ENCODE assay signal across 9 cellular contexts in genomic region chr17:41864498-41864836, GRCh38. TPM values are rescaled to one million over a fixed set of nuclear protein-coding genes. Genes with fewer than 3 reads are reported as not detected.
DNase-seq lines count a peak whose midpoint lies in the region; ATAC-seq and TF ChIP-seq lines count a peak whose summit lies in the region.
"Had no signal": no experiment of that assay in that cellular context is flagged by ENCODE, and none has a peak within 500 bp of the region (broad histone marks: within the 10 kb centered on the region; RNA-seq: fewer than 3 reads in every experiment).

No MANE protein-coding gene starts in this region.

- peak overlapping the region; percentile 88 for H3K27ac ChIP-seq in mesodermal cell (ENCODE audit: low read depth, low read length, severe bottlenecking)

- H3K4me1 ChIP-seq in mesodermal cell (ENCODE audit: control insufficient read depth, insufficient read depth, low read length, poor library complexity, severe bottlenecking), result peaks cover 10% of the 10 kb centered on the region

- no peak for TF ChIP-seq POLR2A in GM18505 (IDR thresholded peaks at IDR 0.05; ENCODE audit: borderline replicate concordance, extremely low read depth, insufficient read depth, insufficient read length)

- no peak overlapping the region for H3K27ac Mint-ChIP-seq in central memory CD8-positive, alpha-beta T cell (ENCODE audit: low read depth)
- no peak overlapping the region for H3K27ac Mint-ChIP-seq in activated CD4-positive, alpha-beta T cell treated with anti-CD3 and anti-CD28 coated beads, Interleukin-2, amount 10 ng/mL, durations not matched to agents 7 days and 5 days
- H3K27ac Mint-ChIP-seq: T-cell had no signal

- POLR2A ChIA-PET in activated CD4-positive, alpha-beta T cell treated with anti-CD3 and anti-CD28 coated beads, Interleukin-2, amount 10 ng/mL, durations not matched to agents 7 days and 5 days (lab: Charles Lee), result no interaction called here

- 0% methylated on average over 24 to 25 of the region's 25 CpGs for whole genome bisulfite sequencing in mesodermal cell (ENCODE audit: insufficient coverage in 2 of 2), 2 experiments

- H3K27me3 Mint-ChIP-seq in central memory CD8-positive, alpha-beta T cell, result no peaks in the 10 kb centered on the region
- no peaks in the 10 kb centered on the region for H3K27me3 Mint-ChIP-seq in activated CD4-positive, alpha-beta T cell treated with anti-CD3 and anti-CD28 coated beads, Interleukin-2, amount 10 ng/mL, durations not matched to agents 7 days and 5 days
- H3K27me3 Mint-ChIP-seq: T-cell had no signal

- no peaks in the 10 kb centered on the region for H3K9me3 Mint-ChIP-seq in central memory CD8-positive, alpha-beta T cell
- no peaks in the 10 kb centered on the region for H3K9me3 Mint-ChIP-seq in activated CD4-positive, alpha-beta T cell treated with anti-CD3 and anti-CD28 coated beads, Interleukin-2, amount 10 ng/mL, durations not matched to agents 7 days and 5 days
- H3K9me3 Mint-ChIP-seq: T-cell had no signal

- H3K4me1 Mint-ChIP-seq in central memory CD8-positive, alpha-beta T cell, result peaks cover 19% of the 10 kb centered on the region
- H3K4me1 Mint-ChIP-seq in activated CD4-positive, alpha-beta T cell treated with anti-CD3 and anti-CD28 coated beads, Interleukin-2, amount 10 ng/mL, durations not matched to agents 7 days and 5 days, result peaks cover 33% of the 10 kb centered on the region

- H3K36me3 ChIP-seq in mesodermal cell (ENCODE audit: control insufficient read depth, insufficient read depth, low read length), result peaks cover 28% of the 10 kb centered on the region

- no peak overlapping the region for H3K4me3 Mint-ChIP-seq in central memory CD8-positive, alpha-beta T cell
- H3K4me3 Mint-ChIP-seq in activated CD4-positive, alpha-beta T cell treated with anti-CD3 and anti-CD28 coated beads, Interleukin-2, amount 10 ng/mL, durations not matched to agents 7 days and 5 days, result no peak overlapping the region
- H3K4me3 Mint-ChIP-seq: T-cell had no signal

- H3K9me3 ChIP-seq in mesodermal cell (ENCODE audit: control insufficient read depth, low read length), result no peaks in the 10 kb centered on the region

- H3K36me3 Mint-ChIP-seq in central memory CD8-positive, alpha-beta T cell (ENCODE audit: insufficient read depth), result peaks cover 22% of the 10 kb centered on the region
- peaks cover 17% of the 10 kb centered on the region for H3K36me3 Mint-ChIP-seq in activated CD4-positive, alpha-beta T cell treated with anti-CD3 and anti-CD28 coated beads, Interleukin-2, amount 10 ng/mL, durations not matched to agents 7 days and 5 days (ENCODE audit: low read depth)

- DNase-seq in central memory CD8-positive, alpha-beta T cell (ENCODE audit: low spot score in 2 of 2), result no peak
- DNase-seq in activated CD4-positive, alpha-beta T cell treated with anti-CD3 and anti-CD28 coated beads, Interleukin-2, amount 10 ng/mL, durations not matched to agents 7 days and 5 days, result no peak
- DNase-seq in stimulated activated CD4-positive, alpha-beta T cell treated with anti-CD3 and anti-CD28 coated beads, Interleukin-4, amount 100 ng/mL, for 24 hours, result no peak
- DNase-seq in HPDE6-E6E7 (ENCODE audit: extremely low spot score), result no peak
- DNase-seq in stimulated activated naive CD8-positive, alpha-beta T cell treated with anti-CD3 and anti-CD28 coated beads, Interleukin-15, Interleukin-2, amounts not matched to agents 100 U/mL and 50 U/mL, for 24 hours, result no peak

- ATAC-seq in GM18505 (IDR thresholded peaks at IDR 0.05; ENCODE audit: unreplicated experiment) (peak; percentile 29), HG03139 (IDR thresholded peaks at IDR 0.05; ENCODE audit: unreplicated experiment) (peak; percentile 5)
- peak; percentile 50 for ATAC-seq in central memory CD8-positive, alpha-beta T cell (replicated peaks; ENCODE audit: extremely low read depth, poor library complexity, severe bottlenecking)
- no peak for ATAC-seq in stimulated activated naive CD8-positive, alpha-beta T cell treated with anti-CD3 and anti-CD28 coated beads, Interleukin-15, Interleukin-2, amounts not matched to agents 100 U/mL and 50 U/mL, for 24 hours

- CTCF ChIA-PET in activated CD4-positive, alpha-beta T cell treated with anti-CD3 and anti-CD28 coated beads, Interleukin-2, amount 10 ng/mL, durations not matched to agents 7 days and 5 days (lab: Charles Lee), result interaction anchor here (0.7 to 1.2 kb wide), 4 partner anchors 13 to 148 kb away, joined by 3 to 5 read pairs (median 3); partner anchors contain the start of gene ACLY

- H3K4me3 ChIP-seq in mesodermal cell (ENCODE audit: extremely low read depth, insufficient read depth, low read length, poor library complexity, severe bottlenecking), result peak overlapping the region; percentile 90

RNA-seq across cellular contexts. Expression of gene KLHL11, which starts 0.8 kb away (rescaled TPM):
- 4.6 TPM for polyA plus RNA-seq in mesodermal cell (2013, experiment 1 of 2)
- polyA plus RNA-seq in mesodermal cell (2013, experiment 2 of 2), result 4.8 TPM
- 10 to 100 TPM; 13.2 to 13.9 TPM for total RNA-seq in activated CD4-positive, alpha-beta T cell treated with anti-CD3 and anti-CD28 coated beads, Interleukin-2, amount 10 ng/mL, durations not matched to agents 7 days and 5 days

RNA-seq across cellular contexts. Expression of gene KLHL10, which starts 26.8 kb away (rescaled TPM):
- 0.41 TPM for polyA plus RNA-seq in mesodermal cell (2013, experiment 1 of 2)
- polyA plus RNA-seq in mesodermal cell (2013, experiment 2 of 2), result not detected
- not detected for total RNA-seq in activated CD4-positive, alpha-beta T cell treated with anti-CD3 and anti-CD28 coated beads, Interleukin-2, amount 10 ng/mL, durations not matched to agents 7 days and 5 days
- total RNA-seq: T-cell had no signal

RNA-seq across cellular contexts. Expression of gene NT5C3B, which starts 28.4 kb away (rescaled TPM):
- polyA plus RNA-seq in mesodermal cell (2013, experiment 1 of 2), result 72.1 TPM
- polyA plus RNA-seq in mesodermal cell (2013, experiment 2 of 2), result 61.6 TPM
- 10 to 100 TPM; 13.7 to 17.7 TPM for total RNA-seq in activated CD4-positive, alpha-beta T cell treated with anti-CD3 and anti-CD28 coated beads, Interleukin-2, amount 10 ng/mL, durations not matched to agents 7 days and 5 days

RNA-seq across cellular contexts. Expression of gene FKBP10, which starts 51.7 kb away (rescaled TPM):
- 380 TPM for polyA plus RNA-seq in mesodermal cell (2013, experiment 1 of 2)
- 318 TPM for polyA plus RNA-seq in mesodermal cell (2013, experiment 2 of 2)
- under 1 TPM in 1 of 2 experiments, not detected in 1; 0.44 TPM for total RNA-seq in activated CD4-positive, alpha-beta T cell treated with anti-CD3 and anti-CD28 coated beads, Interleukin-2, amount 10 ng/mL, durations not matched to agents 7 days and 5 days

RNA-seq across cellular contexts. Expression of gene P3H4, which starts 52.7 kb away (rescaled TPM):
- 51.8 TPM for polyA plus RNA-seq in mesodermal cell (2013, experiment 1 of 2)
- polyA plus RNA-seq in mesodermal cell (2013, experiment 2 of 2), result 41.0 TPM
- 1 to 10 TPM; 1.2 to 2.4 TPM for total RNA-seq in activated CD4-positive, alpha-beta T cell treated with anti-CD3 and anti-CD28 coated beads, Interleukin-2, amount 10 ng/mL, durations not matched to agents 7 days and 5 days
